In the genomic region with DNA sequence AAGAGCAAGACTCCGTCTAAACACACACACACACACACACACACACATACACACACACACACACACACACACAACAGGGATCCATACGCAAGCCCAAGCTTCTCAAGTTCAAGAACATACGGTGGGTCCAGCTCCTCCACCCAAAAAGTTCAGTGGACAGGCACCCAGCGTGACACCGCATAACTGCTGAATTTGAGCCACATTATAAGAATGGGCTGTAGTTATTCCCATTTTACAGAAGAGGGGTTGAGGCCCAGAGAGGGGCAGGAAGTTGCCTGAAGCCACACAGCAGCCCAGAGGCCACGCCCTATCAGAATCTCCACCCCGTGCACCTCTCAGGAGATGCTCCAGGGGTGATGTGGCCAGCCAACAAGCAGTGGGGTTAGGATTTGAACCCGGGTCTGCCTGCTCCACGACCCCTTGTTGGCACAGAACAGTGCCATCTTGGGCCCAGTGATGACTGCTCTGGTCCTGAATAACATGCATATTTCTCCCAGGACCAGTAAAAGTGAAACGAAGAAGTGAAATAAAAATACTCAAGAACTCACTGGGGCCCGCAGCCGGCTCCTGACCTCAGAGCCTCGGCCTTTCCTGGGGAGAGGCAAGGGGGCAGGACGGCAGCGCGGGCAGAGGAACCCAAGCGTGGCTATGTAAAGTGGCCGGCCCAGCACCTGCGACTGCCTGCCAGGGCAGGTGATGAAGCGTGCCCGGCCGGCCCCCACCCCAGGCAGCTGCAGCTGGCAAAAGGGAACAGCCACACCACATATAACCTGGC, we compare ENCODE assay signal across 11 cellular contexts.
DNase-seq lines count a peak whose midpoint lies in the region; ATAC-seq and TF ChIP-seq lines count a peak whose summit lies in the region.
"Had no signal": no experiment of that assay in that cellular context is flagged by ENCODE, and none has a peak within 500 bp of the region (broad histone marks: within the 10 kb centered on the region; RNA-seq: fewer than 3 reads in every experiment).

No MANE protein-coding gene starts in this region.

- H3K9me3 ChIP-seq in suprapubic skin, result no peaks in the 10 kb centered on the region

- peaks cover 34% of the 10 kb centered on the region for H3K4me1 Mint-ChIP-seq in activated CD4-positive, alpha-beta T cell treated with anti-CD3 and anti-CD28 coated beads, Interleukin-2, amount 10 ng/mL, durations not matched to agents 24 days and 14 days
- peaks cover 38 to 48% of the 10 kb centered on the region in 2 donors for H3K4me1 Mint-ChIP-seq in effector memory CD8-positive, alpha-beta T cell (ENCODE audit: low read depth in 2 of 2)

- peak overlapping the region; percentile 62 for H3K27ac ChIP-seq in suprapubic skin

- H3K36me3 Mint-ChIP-seq in activated CD4-positive, alpha-beta T cell treated with anti-CD3 and anti-CD28 coated beads, Interleukin-2, amount 10 ng/mL, durations not matched to agents 24 days and 14 days (ENCODE audit: low read depth), result peaks cover 1% of the 10 kb centered on the region
- H3K36me3 Mint-ChIP-seq in effector memory CD8-positive, alpha-beta T cell (ENCODE audit: insufficient read depth), result peaks cover 10% of the 10 kb centered on the region
- H3K36me3 Mint-ChIP-seq: type B pancreatic cell had no signal

- no peak overlapping the region for H3K4me3 Mint-ChIP-seq in activated CD4-positive, alpha-beta T cell treated with anti-CD3 and anti-CD28 coated beads, Interleukin-2, amount 10 ng/mL, durations not matched to agents 24 days and 14 days
- peak overlapping the region; percentile 57 to 68 for H3K4me3 Mint-ChIP-seq in effector memory CD8-positive, alpha-beta T cell
- H3K4me3 Mint-ChIP-seq: type B pancreatic cell had no signal

- intact Hi-C loops in activated CD4-positive, alpha-beta T cell treated with anti-CD3 and anti-CD28 coated beads, Interleukin-2, amount 10 ng/mL, durations not matched to agents 24 days and 14 days (cut with micrococcal nuclease), result loop anchor here (10.0 kb wide), 1 partner anchor 65 kb away; the partner anchor contains the start of gene KLF2

- no peak for TF ChIP-seq EP300 in suprapubic skin (IDR thresholded peaks at IDR 0.05)

- H3K27me3 ChIP-seq in suprapubic skin, result no peaks in the 10 kb centered on the region

- peaks cover 18% of the 10 kb centered on the region for H3K27me3 Mint-ChIP-seq in activated CD4-positive, alpha-beta T cell treated with anti-CD3 and anti-CD28 coated beads, Interleukin-2, amount 10 ng/mL, durations not matched to agents 24 days and 14 days
- no peaks in the 10 kb centered on the region for H3K27me3 Mint-ChIP-seq in effector memory CD8-positive, alpha-beta T cell
- H3K27me3 Mint-ChIP-seq: type B pancreatic cell had no signal

- no peak for TF ChIP-seq CTCF in suprapubic skin (IDR thresholded peaks at IDR 0.05)

- TF ChIP-seq POLR2A in suprapubic skin (IDR thresholded peaks at IDR 0.05), result no peak

- H3K4me1 ChIP-seq in suprapubic skin, result peaks cover 20% of the 10 kb centered on the region

- no peaks in the 10 kb centered on the region for H3K36me3 ChIP-seq in suprapubic skin

- H3K9me3 Mint-ChIP-seq in activated CD4-positive, alpha-beta T cell treated with anti-CD3 and anti-CD28 coated beads, Interleukin-2, amount 10 ng/mL, durations not matched to agents 24 days and 14 days, result no peaks in the 10 kb centered on the region
- H3K9me3 Mint-ChIP-seq in effector memory CD8-positive, alpha-beta T cell, result no peaks in the 10 kb centered on the region
- H3K9me3 Mint-ChIP-seq: type B pancreatic cell had no signal

- H3K4me3 ChIP-seq in suprapubic skin, result no peak overlapping the region

- peak; percentile 67 for DNase-seq in activated CD4-positive, alpha-beta T cell treated with anti-CD3 and anti-CD28 coated beads, Interleukin-2, amount 10 ng/mL, durations not matched to agents 24 days and 14 days
- DNase-seq in activated CD4-positive, alpha-beta T cell treated with anti-CD3 and anti-CD28 coated beads, Interleukin-2, amount 50 U/mL, for 4 hours, result no peak
- DNase-seq in effector memory CD8-positive, alpha-beta T cell, result no peak
- DNase-seq in suprapubic skin (ENCODE audit: low spot score in 2 of 2) (no peak), NOMO-1 treated with dmso at 0.1 percent for 144 hours (lab: John Stamatoyannopoulos, UW; ENCODE audit: unreplicated experiment) (no peak), GDM1 (lab: John Stamatoyannopoulos, UW) (no peak)
- DNase-seq in activated T-cell treated with anti-CD3 and anti-CD28 coated beads, Interleukin-2, amount 50 U/mL, for 1 hour, result no peak
- DNase-seq: GOT3, retina had no signal

- ATAC-seq in HG03175 (IDR thresholded peaks at IDR 0.05; ENCODE audit: unreplicated experiment), result peak; percentile 71
- peak; percentile 7 for ATAC-seq in effector memory CD8-positive, alpha-beta T cell (replicated peaks)

- 72% methylated on average over 22 of the region's 22 CpGs for WGBS in suprapubic skin

- no peak overlapping the region for H3K27ac Mint-ChIP-seq in activated CD4-positive, alpha-beta T cell treated with anti-CD3 and anti-CD28 coated beads, Interleukin-2, amount 10 ng/mL, durations not matched to agents 24 days and 14 days
- peak overlapping the region; percentile 72 to 90 for H3K27ac Mint-ChIP-seq in effector memory CD8-positive, alpha-beta T cell
- H3K27ac Mint-ChIP-seq: type B pancreatic cell had no signal
